Comparison of ENCODE assay signal across 1 cellular context in the genomic region with DNA sequence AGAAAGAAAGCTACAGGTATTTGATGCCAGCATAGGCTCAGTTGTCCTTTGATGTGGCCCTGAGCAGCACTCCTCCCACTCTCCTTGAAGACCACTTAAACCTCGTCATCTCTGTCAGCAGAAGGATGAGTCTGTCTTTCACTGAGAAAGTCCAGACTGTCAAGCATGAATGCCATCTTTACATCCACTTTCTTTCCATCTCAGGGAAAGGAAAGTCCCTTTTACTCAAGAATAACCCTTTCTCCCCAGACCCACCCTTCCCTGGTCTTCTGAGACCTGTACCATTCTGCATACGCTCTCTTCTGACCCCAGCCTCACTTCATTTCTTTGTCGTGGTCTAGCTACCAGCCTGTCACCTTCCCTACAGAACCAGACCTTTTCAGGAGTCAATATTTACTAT.
A peak's percentile ranks its signal among the peaks of the same experiment; 100 is the strongest.
TF ChIP-seq lines count a peak whose summit lies in the region.

No MANE protein-coding gene starts in this region.

TF ChIP-seq in GM12878, 131 proteins besides CTCF, POLR2A, EP300 and RAD21:
- no peak for TF ChIP-seq NFXL1 (IDR thresholded peaks at IDR 0.05; ENCODE audit: borderline replicate concordance)
- 0 out of 2 replicates have a peak, but pooled peaks have one; percentile 16 for TF ChIP-seq RUNX3 (IDR thresholded peaks at IDR 0.05; ENCODE audit: low read length)
